In genomic region chr4:182931691-182932297, GRCh38 we compare ENCODE assay signal across 23 cellular contexts. TPM values are rescaled to one million over a fixed set of nuclear protein-coding genes. Genes with fewer than 3 reads are reported as not detected.
DNase-seq lines count a peak whose midpoint lies in the region; ATAC-seq and TF ChIP-seq lines count a peak whose summit lies in the region.
"Had no signal": no experiment of that assay in that cellular context is flagged by ENCODE, and none has a peak within 500 bp of the region (broad histone marks: within the 10 kb centered on the region; RNA-seq: fewer than 3 reads in every experiment).

No MANE protein-coding gene starts in this region.

- no peaks in the 10 kb centered on the region for H3K79me2 ChIP-seq in osteoblast (ENCODE audit: insufficient read depth, low read length)

- peaks cover 67% of the 10 kb centered on the region for H3K4me1 Mint-ChIP-seq in HFFc6 (ENCODE audit: low read depth)
- H3K4me1 Mint-ChIP-seq: CD4-positive, CD25-positive, alpha-beta regulatory T cell had no signal

- no peak for ATAC-seq in HG02852 (IDR thresholded peaks at IDR 0.05; ENCODE audit: unreplicated experiment)
- ATAC-seq: HepG2 had no signal

- no peaks in the 10 kb centered on the region for H3K36me3 Mint-ChIP-seq in HFFc6 (ENCODE audit: low read depth)
- H3K36me3 Mint-ChIP-seq: CD4-positive, CD25-positive, alpha-beta regulatory T cell had no signal

- no peaks in the 10 kb centered on the region for H4K20me1 ChIP-seq in osteoblast (ENCODE audit: insufficient read depth, low read length)

- no peaks in the 10 kb centered on the region for H3K9me3 Mint-ChIP-seq in HFFc6
- H3K9me3 Mint-ChIP-seq: CD4-positive, CD25-positive, alpha-beta regulatory T cell had no signal

- H3K27me3 ChIP-seq in brain microvascular endothelial cell (replicated peaks) (no peaks in the 10 kb centered on the region), osteoblast (ENCODE audit: insufficient read depth, low read length) (no peaks in the 10 kb centered on the region)

- in situ Hi-C loops in brain microvascular endothelial cell (cut with HindIII; ENCODE audit: low pct_ligation_motif_present, low sequenced_read_pairs), result loop anchor here (25.0 kb wide), 1 partner anchor 331 kb away; no protein-coding TSS in a partner anchor

- H3K4me3 ChIP-seq in AG10803 (ENCODE audit: low read length) (no peak overlapping the region), brain microvascular endothelial cell (ENCODE audit: low read depth, low read length) (no peak overlapping the region), osteoblast (ENCODE audit: insufficient read depth, low read length) (no peak overlapping the region)
- H3K4me3 ChIP-seq: SK-N-MC had no signal

- TF ChIP-seq CTCF in AG10803 (conservative IDR thresholded peaks at IDR 0.05; ENCODE audit: low read length) (no peak), HFFc6 (IDR thresholded peaks at IDR 0.05) (no peak), brain microvascular endothelial cell (IDR thresholded peaks at IDR 0.05; ENCODE audit: low read depth, low read length, missing control alignments) (no peak), osteoblast (IDR thresholded peaks at IDR 0.05; ENCODE audit: extremely low read depth, low read depth, low read length) (no peak)

- H3K36me3 ChIP-seq in brain microvascular endothelial cell (replicated peaks) (no peaks in the 10 kb centered on the region), osteoblast (ENCODE audit: insufficient read depth, low read length) (no peaks in the 10 kb centered on the region)

- no peak overlapping the region for H3K4me2 ChIP-seq in osteoblast (ENCODE audit: insufficient read depth, low read length)

- H3K27ac ChIP-seq in brain microvascular endothelial cell, result peak overlapping the region; percentile 46
- H3K27ac ChIP-seq in osteoblast (ENCODE audit: low read depth, low read length), result peak overlapping the region; percentile 1
- H3K27ac ChIP-seq: RWPE1, SK-N-MC had no signal

- no peak overlapping the region for H3K4me3 Mint-ChIP-seq in HFFc6
- H3K4me3 Mint-ChIP-seq: CD4-positive, CD25-positive, alpha-beta regulatory T cell had no signal

- peak overlapping the region; percentile 12 for H2AFZ ChIP-seq in osteoblast (ENCODE audit: low read length)

- peaks cover 2% of the 10 kb centered on the region; the same call in 1 of the 2 replicates for H3K27me3 Mint-ChIP-seq in HFFc6 (ENCODE audit: insufficient read depth)

- H3K27ac Mint-ChIP-seq in HFFc6, result peak overlapping the region; percentile 60
- H3K27ac Mint-ChIP-seq: CD4-positive, CD25-positive, alpha-beta regulatory T cell had no signal

- H3K4me1 ChIP-seq in osteoblast (ENCODE audit: insufficient read depth, low read length), result peaks cover 22% of the 10 kb centered on the region

- no peaks in the 10 kb centered on the region for H3K9me3 ChIP-seq in osteoblast (ENCODE audit: low read depth, low read length)

- DNase-seq in AG10803 (ENCODE audit: low read depth) (peak; percentile 75), HFFc6 (peak; percentile 55), brain microvascular endothelial cell (no peak), osteoblast (ENCODE audit: insufficient read length, low spot score, missing footprints) (no peak), OCI-M2 (lab: John Stamatoyannopoulos, UW; ENCODE audit: unreplicated experiment) (no peak), HPDE6-E6E7 (ENCODE audit: extremely low spot score) (no peak), superior temporal gyrus (ENCODE audit: extremely low spot score) (no peak)
- DNase-seq: CD4-positive, CD25-positive, alpha-beta regulatory T cell; DMS79; GOT3; HCEC 1CT; KG1; NCI-H1105; NCI-H146; NCI-H2029 treated with DMSO at 0.1 percent for 48 hours; NCI-H226; NCI-H510A treated with DMSO at 0.1 percent for 48 hours; NCI-H748 treated with DMSO at 0.1 percent for 48 hours; SHP77 treated with DMSO at 0.1 percent for 48 hours had no signal

RNA-seq across cellular contexts. Expression of gene DCTD, which starts 14.6 kb away (rescaled TPM):
- total RNA-seq in HFFc6 (2021; fragmentation: NEBNext Ultra II Directional; extraction: Animal tissue kit (Norgen Biotek cat#: 25700)), result 100 to 1,000 TPM; 160 to 197 (median 171) TPM
- 104 and 110 TPM in 2 replicates for total RNA-seq in osteoblast

Comparison
In these comparisons a context has a peak if more than half of its experiments do, and no peak if none do; other contexts are left out.
1. DNase-seq: peak in AG10803 (single experiment) and HFFc6 (single experiment); none in brain microvascular endothelial cell (single experiment), osteoblast (single experiment), OCI-M2 (single experiment), HPDE6-E6E7 (single experiment) and superior temporal gyrus (single experiment).